In genomic region chr5:157189223-157189622, GRCh38 we compare ENCODE assay signal across 13 cellular contexts. TPM values are rescaled to one million over a fixed set of nuclear protein-coding genes. Genes with fewer than 3 reads are reported as not detected.
DNase-seq lines count a peak whose midpoint lies in the region; ATAC-seq lines count a peak whose summit lies in the region.
"Had no signal": no experiment of that assay in that cellular context is flagged by ENCODE, and none has a peak within 500 bp of the region (broad histone marks: within the 10 kb centered on the region; RNA-seq: fewer than 3 reads in every experiment).

No MANE protein-coding gene starts in this region.

- peak; percentile 67 to 74 for ATAC-seq in activated CD4-positive, CD25-positive, alpha-beta regulatory T cell treated with anti-CD3 and anti-CD28 coated beads, Interleukin-2, amount 50 U/mL, for 24 hours
- ATAC-seq in HG02610 (IDR thresholded peaks at IDR 0.05; ENCODE audit: unreplicated experiment) (peak; percentile 75), HG03280 (IDR thresholded peaks at IDR 0.05; ENCODE audit: unreplicated experiment) (no peak)

- H3K4me1 Mint-ChIP-seq in T-helper 2 cell treated with Interferon-gamma antibody and Interleukin-4, amounts not matched to agents 5 μg/mL and 100 μg/mL, for 36 hours (ENCODE audit: low read depth) = peaks cover 76% of the 10 kb centered on the region

- peak overlapping the region; percentile 86 for H3K4me3 Mint-ChIP-seq in T-helper 2 cell treated with Interferon-gamma antibody and Interleukin-4, amounts not matched to agents 5 μg/mL and 100 μg/mL, for 36 hours

- H4K8ac ChIP-seq in mesendoderm (ENCODE audit: low read depth, low read length) = no peak overlapping the region

- no peak overlapping the region for H2BK5ac ChIP-seq in mesendoderm (ENCODE audit: low read length)

- H3K27ac ChIP-seq in mesendoderm (ENCODE audit: low read depth, low read length) = no peak overlapping the region
- H3K27ac ChIP-seq: 22Rv1, thoracic aorta had no signal

- no peaks in the 10 kb centered on the region for H3K79me1 ChIP-seq in mesendoderm (ENCODE audit: low read length)

- no peak overlapping the region for H4K5ac ChIP-seq in mesendoderm (ENCODE audit: low read length)

- H3K79me2 ChIP-seq in mesendoderm (ENCODE audit: control insufficient read depth, insufficient read depth, low read length) = no peaks in the 10 kb centered on the region

- peak overlapping the region; percentile 79 for H3K27ac Mint-ChIP-seq in T-helper 2 cell treated with Interferon-gamma antibody and Interleukin-4, amounts not matched to agents 5 μg/mL and 100 μg/mL, for 36 hours

- no peak overlapping the region for H3K4me3 ChIP-seq in mesendoderm (ENCODE audit: low read length)
- H3K4me3 ChIP-seq: thoracic aorta had no signal

- no peak overlapping the region for H2AK5ac ChIP-seq in mesendoderm (ENCODE audit: low read length)

- no peak overlapping the region for H3K9ac ChIP-seq in mesendoderm (ENCODE audit: low read length)

- peaks cover 83% of the 10 kb centered on the region for H3K36me3 Mint-ChIP-seq in T-helper 2 cell treated with Interferon-gamma antibody and Interleukin-4, amounts not matched to agents 5 μg/mL and 100 μg/mL, for 36 hours (ENCODE audit: low read depth)

- H2BK120ac ChIP-seq in mesendoderm (ENCODE audit: low read depth, low read length) = no peak overlapping the region

- H3K27me3 ChIP-seq in mesendoderm (ENCODE audit: insufficient read depth, low read length, poor library complexity) = no peaks in the 10 kb centered on the region

- no peaks in the 10 kb centered on the region for H3K36me3 ChIP-seq in mesendoderm (ENCODE audit: control insufficient read depth, insufficient read depth, low read length)
- H3K36me3 ChIP-seq: thoracic aorta had no signal

- WGBS in mesendoderm (ENCODE audit: extremely low coverage, insufficient coverage, low lambda C conversion rate) = no CpG with 5 or more reads among the region's 7 CpGs

- no peaks in the 10 kb centered on the region for H3K27me3 Mint-ChIP-seq in T-helper 2 cell treated with Interferon-gamma antibody and Interleukin-4, amounts not matched to agents 5 μg/mL and 100 μg/mL, for 36 hours (ENCODE audit: low read depth)

- in situ Hi-C loops in G401 (cut with HindIII; ENCODE audit: low sequenced_read_pairs) = no loop called here

- H3K56ac ChIP-seq in mesendoderm (ENCODE audit: low read length) = no peak overlapping the region

- no peak overlapping the region for H3K18ac ChIP-seq in mesendoderm (ENCODE audit: low read length)

- H3K23ac ChIP-seq in mesendoderm (ENCODE audit: low read length) = no peak overlapping the region

- H3K4me1 ChIP-seq in mesendoderm (ENCODE audit: control insufficient read depth, low read depth, low read length) = no peaks in the 10 kb centered on the region

- H3K4me2 ChIP-seq in mesendoderm (ENCODE audit: low read length) = no peak overlapping the region

- H2BK15ac ChIP-seq in mesendoderm (replicated peaks; ENCODE audit: low read depth) = no peak overlapping the region

- DNase-seq in activated CD4-positive, CD25-positive, alpha-beta regulatory T cell treated with anti-CD3 and anti-CD28 coated beads, Interleukin-2, amount 50 U/mL, for 72 hours = no peak
- DNase-seq in T-helper 2 cell treated with Interferon-gamma antibody and Interleukin-4, amounts not matched to agents 5 μg/mL and 100 μg/mL, for 36 hours (ENCODE audit: low spot score) = no peak
- DNase-seq in stimulated activated CD4-positive, alpha-beta T cell treated with anti-CD3 and anti-CD28 coated beads, Interleukin-12 subunit alpha, Interleukin-12 subunit beta, amount 100 ng/mL, for 48 hours (ENCODE audit: low read depth in 2 of 3, low spot score in 1 of 3) = peak in 2 of 3 donors; percentile 42 to 49
- DNase-seq in mesendoderm (no peak), G401 (ENCODE audit: low spot score) (no peak)
- DNase-seq: NCI-H1048 had no signal

- no peaks in the 10 kb centered on the region for H3K9me3 Mint-ChIP-seq in T-helper 2 cell treated with Interferon-gamma antibody and Interleukin-4, amounts not matched to agents 5 μg/mL and 100 μg/mL, for 36 hours

- no peak overlapping the region for H3K4ac ChIP-seq in mesendoderm (ENCODE audit: low read depth, low read length)

RNA-seq across cellular contexts. Expression of gene ITK, which starts 8.6 kb away (rescaled TPM):
- 0.15 TPM for polyA plus RNA-seq in mesendoderm (2013, experiment 1 of 2)
- polyA plus RNA-seq in mesendoderm (2013, experiment 2 of 2) = 0.14 TPM
- total RNA-seq in G401 (2014; rRNA removed; shearing (Covaris generic)) = not detected in 2 replicates
- polyA plus RNA-seq: neural cell had no signal

RNA-seq across cellular contexts. Expression of gene GARIN3, which starts 23.2 kb away (rescaled TPM):
- polyA plus RNA-seq in mesendoderm (2013, experiment 1 of 2) = not detected
- not detected for polyA plus RNA-seq in mesendoderm (2013, experiment 2 of 2)
- total RNA-seq in G401 (2014; rRNA removed; shearing (Covaris generic)) = not detected in 2 replicates
- total RNA-seq: T-helper 2 cell treated with Interferon-gamma antibody and Interleukin-4, amounts not matched to agents 100 ng/mL and 5 ng/mL, for 36 hours; thoracic aorta had no signal
- polyA plus RNA-seq: neural cell had no signal

RNA-seq across cellular contexts. Expression of gene MED7, which starts 46.6 kb away (rescaled TPM):
- 10.4 TPM for polyA plus RNA-seq in mesendoderm (2013, experiment 1 of 2)
- polyA plus RNA-seq in mesendoderm (2013, experiment 2 of 2) = 9.8 TPM
- 18.0 and 21.0 TPM in 2 replicates for total RNA-seq in G401 (2014; rRNA removed; shearing (Covaris generic))

Comparison
In these comparisons a context has a peak if more than half of its experiments do, and no peak if none do; other contexts are left out.
1. DNase-seq: peak in stimulated activated CD4-positive, alpha-beta T cell treated with anti-CD3 and anti-CD28 coated beads, Interleukin-12 subunit alpha, Interleukin-12 subunit beta, amount 100 ng/mL, for 48 hours (2 of 3); none in activated CD4-positive, CD25-positive, alpha-beta regulatory T cell treated with anti-CD3 and anti-CD28 coated beads, Interleukin-2, amount 50 U/mL, for 72 hours (single experiment), T-helper 2 cell treated with Interferon-gamma antibody and Interleukin-4, amounts not matched to agents 5 μg/mL and 100 μg/mL, for 36 hours (single experiment), mesendoderm (single experiment) and G401 (single experiment).